8 cellular contexts compared by ENCODE assay signal in the genomic region with DNA sequence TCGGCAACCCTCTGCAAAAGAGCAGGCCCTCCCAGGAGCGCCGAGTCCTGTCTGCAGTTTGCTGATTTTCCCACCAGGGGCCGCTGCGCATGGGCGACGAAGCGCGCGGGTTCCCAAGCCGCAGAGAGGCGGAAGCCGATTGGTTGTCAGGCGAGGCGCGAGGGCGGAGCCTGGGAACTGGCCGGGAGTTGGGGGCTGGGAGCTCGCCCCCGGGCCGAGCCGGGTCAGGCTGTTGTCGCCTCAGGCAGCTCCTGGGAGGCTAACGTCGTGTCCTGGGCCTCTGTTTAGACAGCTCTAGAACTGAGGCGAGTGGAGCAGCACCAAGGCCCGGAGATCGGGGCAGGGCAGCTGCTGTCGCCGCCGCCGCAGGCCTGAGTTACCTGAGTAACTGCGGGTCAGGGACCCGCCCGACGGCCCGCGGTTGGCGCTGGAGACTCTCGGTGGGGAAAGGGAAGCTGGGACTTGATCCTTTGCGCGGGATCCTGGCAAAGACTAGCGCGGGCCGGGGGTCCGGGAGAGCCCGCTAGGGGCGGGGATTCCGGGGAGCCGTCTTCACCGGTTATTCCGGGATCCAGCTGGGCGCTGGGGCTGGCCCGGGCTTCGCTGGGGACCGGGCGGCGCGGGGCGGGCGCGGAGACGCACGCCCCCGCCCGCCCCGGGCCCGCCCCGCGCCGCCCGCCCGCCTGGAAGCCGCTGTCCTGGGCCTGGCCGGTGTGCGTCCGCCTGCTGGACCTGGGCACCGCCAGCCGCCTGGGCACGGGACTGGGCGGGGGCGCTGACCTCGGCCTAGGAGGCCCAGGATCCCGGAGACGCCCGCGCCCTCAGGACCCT. TPM values are rescaled to one million over a fixed set of nuclear protein-coding genes. Genes with fewer than 3 reads are reported as not detected.
DNase-seq lines count a peak whose midpoint lies in the region; ATAC-seq and TF ChIP-seq lines count a peak whose summit lies in the region.

Gene STIM1, plus strand, starts transcription at position 688 of the 831 bp plus-strand sequence. CDS start 607 bp downstream, outside the sequence.

- peaks cover 46% of the 10 kb centered on the region for H3K79me2 ChIP-seq in OCI-LY7 (ENCODE audit: insufficient read depth, low read depth, low read length)

- H3K36me3 ChIP-seq in OCI-LY7 (ENCODE audit: insufficient read depth, low read length), result no peaks in the 10 kb centered on the region

- TF ChIP-seq CTCF in OCI-LY7 (conservative IDR thresholded peaks at IDR 0.05; ENCODE audit: low read length) (peak; percentile 89), epithelial cell of esophagus (IDR thresholded peaks at IDR 0.05; ENCODE audit: insufficient read depth, low read depth, low read length, missing control alignments) (peak; percentile 85)

- BruUV-seq in OCI-LY7 (replicated peaks; lab: Mats Ljungman, UMichigan), result no TSS peak

- no peaks in the 10 kb centered on the region for H4K20me1 ChIP-seq in OCI-LY7 (ENCODE audit: insufficient read depth, low read length)

- POLR2A ChIA-PET in OCI-LY7 (lab: Charles Lee), result interaction anchor here (0.6 to 4.8 kb wide), 35 partner anchors 9 to 393 kb away, joined by 3 to 75 read pairs (median 6); partner anchors contain the start of gene RHOG

- ATAC-seq in GM21515 (IDR thresholded peaks at IDR 0.05; ENCODE audit: unreplicated experiment), result peak; percentile 61

- peak within 1 kb of the TSS; percentile 86 for H2AFZ ChIP-seq in OCI-LY7 (ENCODE audit: low read length)

- DNase-seq in DMS114 treated with DMSO at 0.1 percent for 48 hours (lab: John Stamatoyannopoulos, UW; ENCODE audit: unreplicated experiment) (peak; percentile 74), HuH-7 (ENCODE audit: low spot score) (peak; percentile 89), OCI-LY7 (ENCODE audit: low spot score) (peak; percentile 96), activated T-cell treated with anti-CD3 and anti-CD28 coated beads for 24 hours (ENCODE audit: low read depth) (peak; percentile 99), epithelial cell of esophagus (ENCODE audit: low read depth) (peak; percentile 93), mucosa of gallbladder (ENCODE audit: low spot score) (peak; percentile 96)
- peak; percentile 95 to 96 for DNase-seq in stimulated activated CD8-positive, alpha-beta memory T cell treated with anti-CD3 and anti-CD28 coated beads, Interleukin-4, amount 100 ng/mL, for 4 hours (ENCODE audit: low read depth in 2 of 2, low spot score in 1 of 2)

- no peaks in the 10 kb centered on the region for H3K9me3 ChIP-seq in OCI-LY7 (ENCODE audit: low read length)

- CTCF ChIA-PET in OCI-LY7 (lab: Charles Lee; ENCODE audit: unreplicated experiment), result interaction anchor here (0.6 to 3.2 kb wide), 22 partner anchors 11 to 241 kb away, joined by 3 to 32 read pairs (median 5); partner anchors contain the start of gene RHOG

- peak within 1 kb of the TSS; percentile 96 for H3K4me2 ChIP-seq in OCI-LY7 (ENCODE audit: low read length)

- peaks cover 62% of the 10 kb centered on the region for H3K4me1 ChIP-seq in OCI-LY7 (ENCODE audit: insufficient read depth, low read length, poor library complexity, severe bottlenecking)

- peak within 1 kb of the TSS; percentile 94 for H3K27ac ChIP-seq in OCI-LY7 (ENCODE audit: low read depth, low read length, poor library complexity, severe bottlenecking)

- peak within 1 kb of the TSS; percentile 81 for H3K4me3 ChIP-seq in OCI-LY7 (ENCODE audit: low read depth, low read length, poor library complexity, severe bottlenecking)
- peak within 1 kb of the TSS; percentile 75 for H3K4me3 ChIP-seq in epithelial cell of esophagus (ENCODE audit: low read length)

- H3K9me2 ChIP-seq in OCI-LY7 (ENCODE audit: insufficient read depth, low read length), result no peaks in the 10 kb centered on the region

- intact Hi-C loops in OCI-LY7 (cut with micrococcal nuclease; ENCODE audit: unreplicated experiment), result loop anchor here (1.0 to 10.0 kb wide), 4 partner anchors 40 to 217 kb away; no protein-coding TSS in a partner anchor

RNA-seq across cellular contexts. Expression of gene STIM1, which starts in this region (rescaled TPM):
- 20.9 and 21.0 TPM in 2 replicates for total RNA-seq in OCI-LY7 (2014; rRNA removed; shearing (Covaris generic))
- 49.1 and 55.4 TPM in 2 replicates for total RNA-seq in OCI-LY7 (2022)
- total RNA-seq in mucosa of gallbladder, result 123 TPM

Comparison
In these comparisons a context has a peak if more than half of its experiments do, and no peak if none do; other contexts are left out.
1. Peak in every context shown above with its lines: DNase-seq, ATAC-seq, H3K4me3 ChIP-seq and H3K27ac ChIP-seq.